16 cellular contexts compared by ENCODE assay signal in the genomic region with DNA sequence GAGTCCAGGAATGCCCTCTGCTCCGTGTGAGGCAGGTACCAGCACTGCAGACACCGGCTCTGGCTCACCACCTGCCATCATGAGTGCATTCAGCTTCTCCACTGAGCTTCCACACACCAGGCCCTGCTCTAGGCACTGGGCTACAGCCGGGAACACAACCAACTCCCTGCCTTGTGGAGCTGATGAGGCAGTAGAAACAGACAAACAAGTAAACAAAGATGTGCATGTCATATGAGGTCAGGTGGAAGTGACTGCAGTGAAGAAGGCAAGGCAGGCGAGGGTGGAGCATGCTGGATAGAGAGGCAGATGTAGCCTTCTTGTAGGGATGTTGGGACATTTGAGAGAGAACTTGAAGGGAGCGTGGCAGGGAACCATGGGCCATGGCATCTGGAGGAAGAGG. TPM values are rescaled to one million over a fixed set of nuclear protein-coding genes. Genes with fewer than 3 reads are reported as not detected.
DNase-seq lines count a peak whose midpoint lies in the region; ATAC-seq lines count a peak whose summit lies in the region.
"Had no signal": no experiment of that assay in that cellular context is flagged by ENCODE, and none has a peak within 500 bp of the region (broad histone marks: within the 10 kb centered on the region; RNA-seq: fewer than 3 reads in every experiment).

No MANE protein-coding gene starts in this region.

- H3K27ac ChIP-seq in effector memory CD4-positive, alpha-beta T cell (ENCODE audit: insufficient read depth, low read length, poor library complexity, severe bottlenecking) = peak overlapping the region; percentile 43
- H3K27ac ChIP-seq: cardiac muscle cell, SJSA1, testis had no signal

- H3K4me3 ChIP-seq in effector memory CD4-positive, alpha-beta T cell (ENCODE audit: insufficient read depth, low read depth, low read length, poor library complexity, severe bottlenecking) = peak overlapping the region; percentile 13
- H3K4me3 ChIP-seq: cardiac muscle cell, left lung, SJSA1, testis had no signal

- H3K27ac Mint-ChIP-seq in activated naive CD4-positive, alpha-beta T cell treated with anti-CD3 and anti-CD28 coated beads, Interleukin-2, amount 50 U/mL, for 24 hours = peak overlapping the region; percentile 93
- peak overlapping the region; percentile 94 for H3K27ac Mint-ChIP-seq in T-cell
- peak overlapping the region; percentile 91 for H3K27ac Mint-ChIP-seq in stimulated activated effector memory CD8-positive, alpha-beta T cell treated with anti-CD3 and anti-CD28 coated beads, Interleukin-12 subunit alpha, Interleukin-12 subunit beta, amount 100 ng/mL, for 72 hours
- H3K27ac Mint-ChIP-seq: endodermal cell had no signal

- POLR2A ChIA-PET in T-cell (lab: Charles Lee) = no interaction called here

- peaks cover 60% of the 10 kb centered on the region for H3K4me1 ChIP-seq in effector memory CD4-positive, alpha-beta T cell (ENCODE audit: control insufficient read depth, insufficient read depth, low read length, poor library complexity, severe bottlenecking)

- CTCF ChIA-PET in T-cell (lab: Charles Lee) = no interaction called here

- peaks cover 8% of the 10 kb centered on the region for H3K36me3 ChIP-seq in effector memory CD4-positive, alpha-beta T cell (ENCODE audit: control insufficient read depth, insufficient read depth, low read length)
- H3K36me3 ChIP-seq: cardiac muscle cell had no signal

- no peak for DNase-seq in activated naive CD4-positive, alpha-beta T cell (lab: John Stamatoyannopoulos, UW)
- DNase-seq in T-cell (no peak), nucleus accumbens (lab: John Stamatoyannopoulos, UW) (no peak), NCI-H748 (lab: John Stamatoyannopoulos, UW; ENCODE audit: unreplicated experiment) (no peak)
- no peak for DNase-seq in effector memory CD4-positive, alpha-beta T cell
- DNase-seq in stimulated activated effector memory CD8-positive, alpha-beta T cell treated with anti-CD3 and anti-CD28 coated beads, Interleukin-12 subunit alpha, Interleukin-12 subunit beta, amount 100 ng/mL, for 72 hours (ENCODE audit: low spot score in 2 of 2) = no peak
- DNase-seq: activated CD4-positive, alpha-beta T cell treated with anti-CD3 and anti-CD28 coated beads, Interleukin-2, amount 50 U/mL, for 48 hours; DMS153; endodermal cell; Kasumi-1; left lung; testis had no signal

- peak overlapping the region; percentile 85 for H3K4me3 Mint-ChIP-seq in activated naive CD4-positive, alpha-beta T cell treated with anti-CD3 and anti-CD28 coated beads, Interleukin-2, amount 50 U/mL, for 24 hours
- H3K4me3 Mint-ChIP-seq in T-cell = peak overlapping the region; percentile 66 to 99 (median 71)
- peak overlapping the region; percentile 71 for H3K4me3 Mint-ChIP-seq in stimulated activated effector memory CD8-positive, alpha-beta T cell treated with anti-CD3 and anti-CD28 coated beads, Interleukin-12 subunit alpha, Interleukin-12 subunit beta, amount 100 ng/mL, for 72 hours
- H3K4me3 Mint-ChIP-seq: endodermal cell had no signal

- peaks cover 25% of the 10 kb centered on the region for H3K36me3 Mint-ChIP-seq in activated naive CD4-positive, alpha-beta T cell treated with anti-CD3 and anti-CD28 coated beads, Interleukin-2, amount 50 U/mL, for 24 hours
- H3K36me3 Mint-ChIP-seq in T-cell = peaks cover 39% of the 10 kb centered on the region
- H3K36me3 Mint-ChIP-seq in stimulated activated effector memory CD8-positive, alpha-beta T cell treated with anti-CD3 and anti-CD28 coated beads, Interleukin-12 subunit alpha, Interleukin-12 subunit beta, amount 100 ng/mL, for 72 hours = peaks cover 81% of the 10 kb centered on the region

- peaks cover 75% of the 10 kb centered on the region for H3K4me1 Mint-ChIP-seq in activated naive CD4-positive, alpha-beta T cell treated with anti-CD3 and anti-CD28 coated beads, Interleukin-2, amount 50 U/mL, for 24 hours
- H3K4me1 Mint-ChIP-seq in T-cell = peaks cover 72 to 84% (median 81%) of the 10 kb centered on the region in 3 donors
- peaks cover 68% of the 10 kb centered on the region for H3K4me1 Mint-ChIP-seq in stimulated activated effector memory CD8-positive, alpha-beta T cell treated with anti-CD3 and anti-CD28 coated beads, Interleukin-12 subunit alpha, Interleukin-12 subunit beta, amount 100 ng/mL, for 72 hours
- H3K4me1 Mint-ChIP-seq: endodermal cell had no signal

- no peaks in the 10 kb centered on the region for H3K9me3 ChIP-seq in effector memory CD4-positive, alpha-beta T cell (ENCODE audit: control insufficient read depth, low read length)
- H3K9me3 ChIP-seq: left lung, SJSA1, testis had no signal

- H3K27me3 ChIP-seq in effector memory CD4-positive, alpha-beta T cell (replicated peaks; ENCODE audit: control insufficient read depth, insufficient read depth, low read length, poor library complexity, severe bottlenecking) = no peaks in the 10 kb centered on the region
- H3K27me3 ChIP-seq: left lung, SJSA1, testis had no signal

- H3K27me3 Mint-ChIP-seq in activated naive CD4-positive, alpha-beta T cell treated with anti-CD3 and anti-CD28 coated beads, Interleukin-2, amount 50 U/mL, for 24 hours = no peaks in the 10 kb centered on the region
- H3K27me3 Mint-ChIP-seq in T-cell = no peaks in the 10 kb centered on the region

- no peaks in the 10 kb centered on the region for H3K9me3 Mint-ChIP-seq in activated naive CD4-positive, alpha-beta T cell treated with anti-CD3 and anti-CD28 coated beads, Interleukin-2, amount 50 U/mL, for 24 hours
- H3K9me3 Mint-ChIP-seq in T-cell = no peaks in the 10 kb centered on the region
- no peaks in the 10 kb centered on the region for H3K9me3 Mint-ChIP-seq in stimulated activated effector memory CD8-positive, alpha-beta T cell treated with anti-CD3 and anti-CD28 coated beads, Interleukin-12 subunit alpha, Interleukin-12 subunit beta, amount 100 ng/mL, for 72 hours
- H3K9me3 Mint-ChIP-seq: endodermal cell had no signal

- no peak for ATAC-seq in T-cell (replicated peaks in 1 of 4)
- ATAC-seq in stimulated activated effector memory CD8-positive, alpha-beta T cell treated with anti-CD3 and anti-CD28 coated beads, Interleukin-12 subunit alpha, Interleukin-12 subunit beta, amount 100 ng/mL, for 72 hours = peak; percentile 15
- ATAC-seq in HG03196 (IDR thresholded peaks at IDR 0.05; ENCODE audit: unreplicated experiment) = no peak
- ATAC-seq: left lung had no signal

RNA-seq across cellular contexts. Expression of a gene that starts 5.0 kb away (rescaled TPM):
- total RNA-seq in T-cell = 100 to 1,000 TPM; 390 to 711 (median 496) TPM
- total RNA-seq: cardiac muscle cell had no signal

RNA-seq across cellular contexts. Expression of a gene that starts 32.6 kb away (rescaled TPM):
- under 1 TPM in 3 of 5 donors, not detected in 2; 0.18 to 0.25 (median 0.19) TPM for total RNA-seq in T-cell
- total RNA-seq: endodermal cell had no signal
